1 cellular context compared by ENCODE assay signal in the genomic region with DNA sequence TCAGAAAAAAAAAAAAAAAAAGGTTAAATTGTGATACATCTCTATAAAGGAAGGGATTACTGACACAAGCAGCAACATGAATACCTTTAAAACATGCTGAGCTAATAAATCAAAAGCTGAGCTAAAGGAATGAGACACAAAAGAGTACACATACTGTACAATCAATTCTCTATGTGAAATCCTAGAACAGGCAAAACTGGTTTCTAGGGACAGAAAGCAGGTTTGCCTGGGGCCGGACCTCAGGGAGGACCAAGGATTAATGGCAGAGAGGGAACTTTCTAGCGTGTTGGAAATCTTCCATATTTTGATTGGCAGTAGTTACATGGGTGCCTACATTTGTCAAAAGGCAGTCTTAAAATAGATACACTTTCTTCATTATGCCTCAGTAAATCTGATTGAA.
TF ChIP-seq lines count a peak whose summit lies in the region.

No MANE protein-coding gene starts in this region.

TF ChIP-seq in GM23338, 12 proteins besides CTCF, POLR2A, EP300 and RAD21 (continued from another document):
- TF ChIP-seq, protein P1, sequence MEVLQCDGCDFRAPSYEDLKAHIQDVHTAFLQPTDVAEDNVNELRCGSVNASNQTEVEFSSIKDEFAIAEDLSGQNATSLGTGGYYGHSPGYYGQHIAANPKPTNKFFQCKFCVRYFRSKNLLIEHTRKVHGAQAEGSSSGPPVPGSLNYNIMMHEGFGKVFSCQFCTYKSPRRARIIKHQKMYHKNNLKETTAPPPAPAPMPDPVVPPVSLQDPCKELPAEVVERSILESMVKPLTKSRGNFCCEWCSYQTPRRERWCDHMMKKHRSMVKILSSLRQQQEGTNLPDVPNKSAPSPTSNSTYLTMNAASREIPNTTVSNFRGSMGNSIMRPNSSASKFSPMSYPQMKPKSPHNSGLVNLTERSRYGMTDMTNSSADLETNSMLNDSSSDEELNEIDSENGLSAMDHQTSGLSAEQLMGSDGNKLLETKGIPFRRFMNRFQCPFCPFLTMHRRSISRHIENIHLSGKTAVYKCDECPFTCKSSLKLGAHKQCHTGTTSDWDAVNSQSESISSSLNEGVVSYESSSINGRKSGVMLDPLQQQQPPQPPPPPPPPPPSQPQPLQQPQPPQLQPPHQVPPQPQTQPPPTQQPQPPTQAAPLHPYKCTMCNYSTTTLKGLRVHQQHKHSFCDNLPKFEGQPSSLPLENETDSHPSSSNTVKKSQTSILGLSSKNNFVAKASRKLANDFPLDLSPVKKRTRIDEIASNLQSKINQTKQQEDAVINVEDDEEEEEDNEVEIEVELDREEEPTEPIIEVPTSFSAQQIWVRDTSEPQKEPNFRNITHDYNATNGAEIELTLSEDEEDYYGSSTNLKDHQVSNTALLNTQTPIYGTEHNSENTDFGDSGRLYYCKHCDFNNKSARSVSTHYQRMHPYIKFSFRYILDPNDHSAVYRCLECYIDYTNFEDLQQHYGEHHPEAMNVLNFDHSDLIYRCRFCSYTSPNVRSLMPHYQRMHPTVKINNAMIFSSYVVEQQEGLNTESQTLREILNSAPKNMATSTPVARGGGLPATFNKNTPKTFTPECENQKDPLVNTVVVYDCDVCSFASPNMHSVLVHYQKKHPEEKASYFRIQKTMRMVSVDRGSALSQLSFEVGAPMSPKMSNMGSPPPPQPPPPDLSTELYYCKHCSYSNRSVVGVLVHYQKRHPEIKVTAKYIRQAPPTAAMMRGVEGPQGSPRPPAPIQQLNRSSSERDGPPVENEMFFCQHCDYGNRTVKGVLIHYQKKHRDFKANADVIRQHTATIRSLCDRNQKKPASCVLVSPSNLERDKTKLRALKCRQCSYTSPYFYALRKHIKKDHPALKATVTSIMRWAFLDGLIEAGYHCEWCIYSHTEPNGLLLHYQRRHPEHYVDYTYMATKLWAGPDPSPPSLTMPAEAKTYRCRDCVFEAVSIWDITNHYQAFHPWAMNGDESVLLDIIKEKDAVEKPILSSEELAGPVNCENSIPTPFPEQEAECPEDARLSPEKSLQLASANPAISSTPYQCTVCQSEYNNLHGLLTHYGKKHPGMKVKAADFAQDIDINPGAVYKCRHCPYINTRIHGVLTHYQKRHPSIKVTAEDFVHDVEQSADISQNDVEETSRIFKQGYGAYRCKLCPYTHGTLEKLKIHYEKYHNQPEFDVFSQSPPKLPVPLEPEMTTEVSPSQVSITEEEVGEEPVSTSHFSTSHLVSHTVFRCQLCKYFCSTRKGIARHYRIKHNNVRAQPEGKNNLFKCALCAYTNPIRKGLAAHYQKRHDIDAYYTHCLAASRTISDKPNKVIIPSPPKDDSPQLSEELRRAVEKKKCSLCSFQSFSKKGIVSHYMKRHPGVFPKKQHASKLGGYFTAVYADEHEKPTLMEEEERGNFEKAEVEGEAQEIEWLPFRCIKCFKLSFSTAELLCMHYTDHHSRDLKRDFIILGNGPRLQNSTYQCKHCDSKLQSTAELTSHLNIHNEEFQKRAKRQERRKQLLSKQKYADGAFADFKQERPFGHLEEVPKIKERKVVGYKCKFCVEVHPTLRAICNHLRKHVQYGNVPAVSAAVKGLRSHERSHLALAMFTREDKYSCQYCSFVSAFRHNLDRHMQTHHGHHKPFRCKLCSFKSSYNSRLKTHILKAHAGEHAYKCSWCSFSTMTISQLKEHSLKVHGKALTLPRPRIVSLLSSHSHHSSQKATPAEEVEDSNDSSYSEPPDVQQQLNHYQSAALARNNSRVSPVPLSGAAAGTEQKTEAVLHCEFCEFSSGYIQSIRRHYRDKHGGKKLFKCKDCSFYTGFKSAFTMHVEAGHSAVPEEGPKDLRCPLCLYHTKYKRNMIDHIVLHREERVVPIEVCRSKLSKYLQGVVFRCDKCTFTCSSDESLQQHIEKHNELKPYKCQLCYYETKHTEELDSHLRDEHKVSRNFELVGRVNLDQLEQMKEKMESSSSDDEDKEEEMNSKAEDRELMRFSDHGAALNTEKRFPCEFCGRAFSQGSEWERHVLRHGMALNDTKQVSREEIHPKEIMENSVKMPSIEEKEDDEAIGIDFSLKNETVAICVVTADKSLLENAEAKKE (CRISPR knock-in tag; IDR thresholded peaks at IDR 0.05): no peak
- TF ChIP-seq ZNF114 (CRISPR knock-in tag; IDR thresholded peaks at IDR 0.05) (no peak), NANOG (IDR thresholded peaks at IDR 0.05; ENCODE audit: borderline replicate concordance) (no peak), STAT1 (IDR thresholded peaks at IDR 0.05; ENCODE audit: unreplicated experiment) (no peak), EZH2phosphoT487 (IDR thresholded peaks at IDR 0.05; ENCODE audit: unreplicated experiment) (no peak), CREB1 (CRISPR knock-in tag; IDR thresholded peaks at IDR 0.05; ENCODE audit: low read depth) (no peak), JUNB (IDR thresholded peaks at IDR 0.05; ENCODE audit: unreplicated experiment) (no peak), ZNF331 (CRISPR knock-in tag; IDR thresholded peaks at IDR 0.05; ENCODE audit: low read depth) (no peak)
- TF ChIP-seq, protein P2, sequence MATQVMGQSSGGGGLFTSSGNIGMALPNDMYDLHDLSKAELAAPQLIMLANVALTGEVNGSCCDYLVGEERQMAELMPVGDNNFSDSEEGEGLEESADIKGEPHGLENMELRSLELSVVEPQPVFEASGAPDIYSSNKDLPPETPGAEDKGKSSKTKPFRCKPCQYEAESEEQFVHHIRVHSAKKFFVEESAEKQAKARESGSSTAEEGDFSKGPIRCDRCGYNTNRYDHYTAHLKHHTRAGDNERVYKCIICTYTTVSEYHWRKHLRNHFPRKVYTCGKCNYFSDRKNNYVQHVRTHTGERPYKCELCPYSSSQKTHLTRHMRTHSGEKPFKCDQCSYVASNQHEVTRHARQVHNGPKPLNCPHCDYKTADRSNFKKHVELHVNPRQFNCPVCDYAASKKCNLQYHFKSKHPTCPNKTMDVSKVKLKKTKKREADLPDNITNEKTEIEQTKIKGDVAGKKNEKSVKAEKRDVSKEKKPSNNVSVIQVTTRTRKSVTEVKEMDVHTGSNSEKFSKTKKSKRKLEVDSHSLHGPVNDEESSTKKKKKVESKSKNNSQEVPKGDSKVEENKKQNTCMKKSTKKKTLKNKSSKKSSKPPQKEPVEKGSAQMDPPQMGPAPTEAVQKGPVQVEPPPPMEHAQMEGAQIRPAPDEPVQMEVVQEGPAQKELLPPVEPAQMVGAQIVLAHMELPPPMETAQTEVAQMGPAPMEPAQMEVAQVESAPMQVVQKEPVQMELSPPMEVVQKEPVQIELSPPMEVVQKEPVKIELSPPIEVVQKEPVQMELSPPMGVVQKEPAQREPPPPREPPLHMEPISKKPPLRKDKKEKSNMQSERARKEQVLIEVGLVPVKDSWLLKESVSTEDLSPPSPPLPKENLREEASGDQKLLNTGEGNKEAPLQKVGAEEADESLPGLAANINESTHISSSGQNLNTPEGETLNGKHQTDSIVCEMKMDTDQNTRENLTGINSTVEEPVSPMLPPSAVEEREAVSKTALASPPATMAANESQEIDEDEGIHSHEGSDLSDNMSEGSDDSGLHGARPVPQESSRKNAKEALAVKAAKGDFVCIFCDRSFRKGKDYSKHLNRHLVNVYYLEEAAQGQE (IDR thresholded peaks at IDR 0.05; ENCODE audit: unreplicated experiment): no peak
